In genomic region chr18:10927980-10928605, GRCh38 we compare ENCODE assay signal across 9 cellular contexts.
DNase-seq lines count a peak whose midpoint lies in the region; ATAC-seq and TF ChIP-seq lines count a peak whose summit lies in the region.
"Had no signal": no experiment of that assay in that cellular context is flagged by ENCODE, and none has a peak within 500 bp of the region (broad histone marks: within the 10 kb centered on the region; RNA-seq: fewer than 3 reads in every experiment).

No MANE protein-coding gene starts in this region.

- H3K36me3 Mint-ChIP-seq in T-helper 17 cell (ENCODE audit: low read depth), result no peaks in the 10 kb centered on the region

- intact Hi-C loops in left lung (cut with DNase I), result no loop called here

- TF ChIP-seq POLR2A in Peyer's patch (IDR thresholded peaks at IDR 0.05), result no peak

- peaks cover 13% of the 10 kb centered on the region; the same call in 1 of the 2 replicates for H3F3A ChIP-seq in Loucy (ENCODE audit: low read depth)

- H3K4me3 Mint-ChIP-seq in T-helper 17 cell, result no peak overlapping the region

- peaks cover 31% of the 10 kb centered on the region for H3K27me3 Mint-ChIP-seq in T-helper 17 cell

- ATAC-seq in GM21723 (IDR thresholded peaks at IDR 0.05; ENCODE audit: unreplicated experiment) (peak; percentile 59), left lung (no peak), T-helper 17 cell (no peak)

- no peaks in the 10 kb centered on the region for H3K9me2 ChIP-seq in Loucy (replicated peaks; ENCODE audit: low read depth, low read length)

- no peak overlapping the region for H3K27ac Mint-ChIP-seq in T-helper 17 cell

- no peak overlapping the region for H2AFZ ChIP-seq in Loucy (ENCODE audit: low read length)

- DNase-seq in ELF-1 (ENCODE audit: low read depth, low spot score) (peak; percentile 4), left lung (no peak), Peyer's patch (no peak), T-helper 17 cell (no peak), COR-L47 (lab: John Stamatoyannopoulos, UW) (no peak), NCI-H524 (lab: John Stamatoyannopoulos, UW) (no peak)
- DNase-seq: pancreas had no signal

- H3K36me3 ChIP-seq in Loucy (ENCODE audit: insufficient read depth, low read length), result no peaks in the 10 kb centered on the region
- H3K36me3 ChIP-seq in left lung, result no peaks in the 10 kb centered on the region
- H3K36me3 ChIP-seq in Peyer's patch, result no peaks in the 10 kb centered on the region
- H3K36me3 ChIP-seq: pancreas had no signal

- no peak for TF ChIP-seq CTCF in Loucy (conservative IDR thresholded peaks at IDR 0.05; ENCODE audit: low read length)
- no peak for TF ChIP-seq CTCF in left lung (IDR thresholded peaks at IDR 0.05)
- no peak for TF ChIP-seq CTCF in Peyer's patch (IDR thresholded peaks at IDR 0.05)

- peaks cover 62% of the 10 kb centered on the region for H3K4me1 ChIP-seq in Loucy (ENCODE audit: insufficient read depth, low read length, poor library complexity, severe bottlenecking)
- peaks cover 0 to 6% of the 10 kb centered on the region in 2 donors for H3K4me1 ChIP-seq in left lung
- no peaks in the 10 kb centered on the region for H3K4me1 ChIP-seq in Peyer's patch

- H4K20me1 ChIP-seq in Loucy (ENCODE audit: insufficient read depth, low read length, poor library complexity, severe bottlenecking), result no peaks in the 10 kb centered on the region

- H3K27me3 ChIP-seq in Loucy (ENCODE audit: insufficient read depth, low read length, poor library complexity, severe bottlenecking) (no peaks in the 10 kb centered on the region), left lung (no peaks in the 10 kb centered on the region), Peyer's patch (no peaks in the 10 kb centered on the region)
- H3K27me3 ChIP-seq: pancreas had no signal

- no peaks in the 10 kb centered on the region for H3K9me3 ChIP-seq in Loucy (ENCODE audit: insufficient read depth, low read depth, low read length)
- no peaks in the 10 kb centered on the region for H3K9me3 ChIP-seq in left lung
- H3K9me3 ChIP-seq in Peyer's patch, result no peaks in the 10 kb centered on the region
- no peaks in the 10 kb centered on the region for H3K9me3 ChIP-seq in T-helper 17 cell (ENCODE audit: control insufficient read depth, low read length, poor library complexity, severe bottlenecking)
- H3K9me3 ChIP-seq: pancreas had no signal

- H3K79me2 ChIP-seq in Loucy (ENCODE audit: insufficient read depth, low read length), result no peaks in the 10 kb centered on the region

- H3K27ac ChIP-seq in left lung (peak overlapping the region; percentile 20 to 73), Peyer's patch (peak overlapping the region in 2 of 4 donors; percentile 9 to 51)

- H3K9ac ChIP-seq in Loucy (ENCODE audit: low read depth, low read length, poor library complexity, severe bottlenecking), result peak overlapping the region; percentile 65

- H3K4me2 ChIP-seq in Loucy (ENCODE audit: low read depth, low read length, poor library complexity, severe bottlenecking), result peak overlapping the region; percentile 72

- H3K4me3 ChIP-seq in Loucy (ENCODE audit: low read length, poor library complexity, severe bottlenecking), result no peak overlapping the region
- H3K4me3 ChIP-seq in left lung, result no peak overlapping the region
- H3K4me3 ChIP-seq in Peyer's patch, result no peak overlapping the region
- H3K4me3 ChIP-seq: pancreas had no signal

- no peaks in the 10 kb centered on the region for H3K4me1 Mint-ChIP-seq in T-helper 17 cell
